ENCODE assay signal across 17 cellular contexts in the genomic region with DNA sequence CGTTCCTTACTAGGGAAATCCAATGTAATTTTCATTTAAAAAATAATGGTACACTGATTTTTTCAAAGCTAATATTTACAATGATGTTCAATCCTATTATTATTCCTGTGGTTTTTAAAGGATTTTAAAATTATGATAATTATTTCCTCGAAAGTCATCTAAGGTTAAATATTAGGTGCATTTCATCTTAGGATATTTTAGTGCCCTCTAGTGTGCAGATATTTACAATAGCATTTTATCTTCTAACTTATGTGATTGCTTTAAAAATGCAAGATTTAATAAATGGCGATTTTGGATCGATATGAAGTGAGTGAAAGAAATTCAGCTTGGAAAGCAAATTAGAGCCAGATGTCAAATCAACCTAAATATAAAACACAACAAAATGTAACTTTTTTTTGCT.
DNase-seq lines count a peak whose midpoint lies in the region; ATAC-seq, FAIRE-seq and TF ChIP-seq lines count a peak whose summit lies in the region.
"Had no signal": no experiment of that assay in that cellular context is flagged by ENCODE, and none has a peak within 500 bp of the region (broad histone marks: within the 10 kb centered on the region; RNA-seq: fewer than 3 reads in every experiment).

No MANE protein-coding gene starts in this region.

- H3K9me3 ChIP-seq in neural cell (ENCODE audit: low read length) (no peaks in the 10 kb centered on the region), ovary (no peaks in the 10 kb centered on the region)
- H3K9me3 ChIP-seq: Caco-2, stomach had no signal

- no peak overlapping the region for H2AFZ ChIP-seq in neural cell (ENCODE audit: low read depth, low read length)

- H3F3A ChIP-seq in neural cell (ENCODE audit: insufficient read depth, low read length, poor library complexity, severe bottlenecking): no peaks in the 10 kb centered on the region

- ATAC-seq in HG03025 (IDR thresholded peaks at IDR 0.05; ENCODE audit: low FRiP score, unreplicated experiment): no peak
- ATAC-seq: T-helper 17 cell had no signal

- H3K9ac ChIP-seq in neural cell (ENCODE audit: low read length): no peak overlapping the region
- H3K9ac ChIP-seq: KMS-11 had no signal

- no peaks in the 10 kb centered on the region for H3K79me2 ChIP-seq in neural cell (replicated peaks; ENCODE audit: insufficient read depth, low read length)

- WGBS in ovary, 3 donors: 52 to 62% (median 58%) methylated on average over 4 of the region's 4 CpGs

- H3K9me3 Mint-ChIP-seq in brain: peaks cover 0 to 6% (median 2%) of the 10 kb centered on the region in 5 experiments
- H3K9me3 Mint-ChIP-seq: activated T-cell treated with anti-CD3 and anti-CD28 coated beads, Interleukin-2, amount 50 U/mL, for 24 hours had no signal

- no peak for TF ChIP-seq POLR2A in ovary (IDR thresholded peaks at IDR 0.05)

- H3K4me3 ChIP-seq in neural cell (ENCODE audit: low read length) (no peak overlapping the region), ovary (no peak overlapping the region)
- H3K4me3 ChIP-seq: stomach had no signal

- no peak overlapping the region for H3K4me2 ChIP-seq in neural cell (ENCODE audit: low read length)
- H3K4me2 ChIP-seq: KMS-11 had no signal

- intact Hi-C loops in ovary (cut with DNase I): no loop called here

- TF ChIP-seq EP300 in neural cell (conservative IDR thresholded peaks at IDR 0.05; ENCODE audit: poor library complexity, severe bottlenecking): no peak
- TF ChIP-seq EP300 in ovary (IDR thresholded peaks at IDR 0.05): no peak

- H3K4me1 ChIP-seq in ovary (ENCODE audit: insufficient read depth): no peaks in the 10 kb centered on the region
- H3K4me1 ChIP-seq: Caco-2, stomach had no signal

- no peaks in the 10 kb centered on the region for H3K9me2 ChIP-seq in neural cell (ENCODE audit: insufficient read depth, low read length)

- no peaks in the 10 kb centered on the region for H3K36me3 ChIP-seq in neural cell (ENCODE audit: insufficient read depth, low read length)
- H3K36me3 ChIP-seq in ovary: no peaks in the 10 kb centered on the region
- H3K36me3 ChIP-seq: stomach had no signal

- peak; percentile 53 for TF ChIP-seq RAD21 in neural cell (conservative IDR thresholded peaks at IDR 0.05)

- H4K20me1 ChIP-seq in neural cell (ENCODE audit: insufficient read depth): no peaks in the 10 kb centered on the region

- H3K27ac ChIP-seq in neural cell (ENCODE audit: low read length): no peak overlapping the region
- H3K27ac ChIP-seq in ovary: no peak overlapping the region
- H3K27ac ChIP-seq: KMS-11, stomach had no signal

- FAIRE-seq in D721Med (lab: Jason Lieb, UNC): no peak

- H3K36me3 Mint-ChIP-seq in brain: no peaks in the 10 kb centered on the region

- DNase-seq in D721Med (ENCODE audit: insufficient read length, low spot score): no peak
- DNase-seq in ovary: no peak
- no peak for DNase-seq in germinal center (ENCODE audit: low spot score)
- DNase-seq: activated CD4-positive, alpha-beta T cell treated with anti-CD3 and anti-CD28 coated beads for 4 hours; activated T-cell treated with anti-CD3 and anti-CD28 coated beads, Interleukin-2, amount 50 U/mL, for 24 hours; amniotic stem cell; Caco-2; head of caudate nucleus; NCI-H2029; stomach; T-helper 17 cell had no signal

- H3K4me3 Mint-ChIP-seq in brain: no peak overlapping the region
- H3K4me3 Mint-ChIP-seq: activated T-cell treated with anti-CD3 and anti-CD28 coated beads, Interleukin-2, amount 50 U/mL, for 24 hours; neural crest cell; T-helper 17 cell had no signal

- peak overlapping the region in 1 of 5 experiments; percentile 7 for H3K27ac Mint-ChIP-seq in brain
- H3K27ac Mint-ChIP-seq: activated T-cell treated with anti-CD3 and anti-CD28 coated beads, Interleukin-2, amount 50 U/mL, for 24 hours; T-helper 17 cell had no signal

- TF ChIP-seq CTCF in D721Med (IDR thresholded peaks at IDR 0.05; ENCODE audit: insufficient read depth, missing control alignments) (peak; percentile 15), LNCAP (IDR thresholded peaks at IDR 0.05) (peak; percentile 47), brain (conservative IDR thresholded peaks at IDR 0.05) (peak; percentile 41 to 62), neural cell (IDR thresholded peaks at IDR 0.05; ENCODE audit: poor library complexity, severe bottlenecking) (peak; percentile 44), ovary (IDR thresholded peaks at IDR 0.05) (no peak)

- H3K4me1 Mint-ChIP-seq in brain: peaks cover 15% of the 10 kb centered on the region
- H3K4me1 Mint-ChIP-seq: neural crest cell, T-helper 17 cell had no signal

- H3K27me3 Mint-ChIP-seq in brain: no peaks in the 10 kb centered on the region
- H3K27me3 Mint-ChIP-seq: activated T-cell treated with anti-CD3 and anti-CD28 coated beads, Interleukin-2, amount 50 U/mL, for 24 hours; T-helper 17 cell had no signal

- H3K27me3 ChIP-seq in neural cell (ENCODE audit: insufficient read depth, low read depth, low read length) (no peaks in the 10 kb centered on the region), ovary (no peaks in the 10 kb centered on the region)
- H3K27me3 ChIP-seq: stomach had no signal

TF ChIP-seq in neural cell, 6 proteins besides CTCF, POLR2A, EP300 and RAD21:
- TF ChIP-seq SMC3 (conservative IDR thresholded peaks at IDR 0.05; ENCODE audit: poor library complexity) (peak; percentile 34), TAF1 (IDR thresholded peaks at IDR 0.05; ENCODE audit: low read depth) (no peak)

Comparison
In these comparisons a context has a peak if more than half of its experiments do, and no peak if none do; other contexts are left out.
1. CTCF ChIP-seq: peak in D721Med (single experiment), LNCAP (single experiment), brain (2 of 2) and neural cell (single experiment); none in ovary (0 of 3).